Comparison of ENCODE assay signal across 15 cellular contexts in the genomic region with DNA sequence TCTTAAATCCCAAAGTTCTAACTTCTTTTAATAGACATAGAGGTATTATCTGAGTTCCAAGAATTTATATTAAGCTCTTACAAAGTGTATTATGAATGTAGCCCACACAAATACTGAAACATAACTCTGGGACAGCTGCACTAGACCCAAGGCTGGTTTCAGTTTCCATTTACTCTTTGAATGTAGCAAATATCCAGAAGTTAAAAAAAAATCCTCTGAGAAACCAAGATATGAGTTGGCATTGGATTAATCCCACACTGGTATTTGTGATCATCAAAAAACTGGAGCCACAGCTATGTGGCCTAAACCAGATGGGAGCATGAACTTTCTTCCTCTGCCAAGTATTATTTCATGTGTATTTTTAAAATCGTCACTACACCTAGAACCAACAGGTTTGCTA. TPM values are rescaled to one million over a fixed set of nuclear protein-coding genes. Genes with fewer than 3 reads are reported as not detected.
DNase-seq lines count a peak whose midpoint lies in the region; ATAC-seq and TF ChIP-seq lines count a peak whose summit lies in the region.
"Had no signal": no experiment of that assay in that cellular context is flagged by ENCODE, and none has a peak within 500 bp of the region (broad histone marks: within the 10 kb centered on the region; RNA-seq: fewer than 3 reads in every experiment).

No MANE protein-coding gene starts in this region.

- no peak for TF ChIP-seq CTCF in GM12864 (IDR thresholded peaks at IDR 0.05; ENCODE audit: low read depth, low read length, missing control alignments)

- ATAC-seq in GM19395 (IDR thresholded peaks at IDR 0.05; ENCODE audit: unreplicated experiment) (peak; percentile 81), HG02970 (IDR thresholded peaks at IDR 0.05; ENCODE audit: low FRiP score, unreplicated experiment) (peak; percentile 71), GM18520 (IDR thresholded peaks at IDR 0.05; ENCODE audit: unreplicated experiment) (no peak), HG02588 (IDR thresholded peaks at IDR 0.05; ENCODE audit: unreplicated experiment) (no peak)
- ATAC-seq: activated T-cell treated with anti-CD3 and anti-CD28 coated beads, Interleukin-2, amount 50 U/mL, for 72 hours had no signal

- peak overlapping the region; percentile 64 for H3K27ac ChIP-seq in SJCRH30
- H3K27ac ChIP-seq: epithelial cell of prostate, tibial artery, VCaP had no signal

- H3K36me3 ChIP-seq in SJCRH30 = no peaks in the 10 kb centered on the region
- H3K36me3 ChIP-seq: right atrium auricular region, tibial artery had no signal

- H3K9me3 ChIP-seq in SJCRH30 (replicated peaks) = no peaks in the 10 kb centered on the region
- H3K9me3 ChIP-seq: right atrium auricular region, tibial artery had no signal

- H3K4me3 ChIP-seq in GM12864 (ENCODE audit: low read depth, low read length) (no peak overlapping the region), SJCRH30 (no peak overlapping the region)
- H3K4me3 ChIP-seq: right atrium auricular region, tibial artery had no signal

- DNase-seq in GM12864 (ENCODE audit: low read depth) (peak; percentile 10), SJCRH30 (peak; percentile 42 to 78), C1 segment of cervical spinal cord (lab: John Stamatoyannopoulos, UW) (no peak)
- DNase-seq in activated naive CD4-positive, alpha-beta T cell treated with anti-CD3 and anti-CD28 coated beads, Interleukin-2, amount 50 U/mL, for 16 hours = no peak
- DNase-seq: activated T-cell treated with anti-CD3 and anti-CD28 coated beads, Interleukin-2, amount 50 U/mL, for 72 hours; NCI-H510A treated with DMSO at 0.1 percent for 48 hours; tibial artery had no signal

- peaks cover 47% of the 10 kb centered on the region for H3K4me1 ChIP-seq in SJCRH30
- H3K4me1 ChIP-seq: right atrium auricular region, tibial artery had no signal

- H3K27me3 ChIP-seq in SJCRH30 = no peaks in the 10 kb centered on the region
- H3K27me3 ChIP-seq: right atrium auricular region, tibial artery had no signal

RNA-seq across cellular contexts. Expression of a gene that starts 23.6 kb away (rescaled TPM):
- total RNA-seq in SJCRH30 (2014; rRNA removed; shearing (Covaris generic)) = 13.1 and 16.8 TPM in 2 replicates
- total RNA-seq: activated T-cell treated with anti-CD3 and anti-CD28 coated beads, Interleukin-2, amount 50 U/mL, for 72 hours; MCF 10A had no signal

RNA-seq across cellular contexts. Expression of a gene that starts 57.9 kb away (rescaled TPM):
- 14.0 and 14.6 TPM in 2 replicates for total RNA-seq in SJCRH30 (2014; rRNA removed; shearing (Covaris generic))

Comparison
In these comparisons a context has a peak if more than half of its experiments do, and no peak if none do; other contexts are left out.
1. DNase-seq: peak in GM12864 (single experiment) and SJCRH30 (2 of 2); none in activated naive CD4-positive, alpha-beta T cell treated with anti-CD3 and anti-CD28 coated beads, Interleukin-2, amount 50 U/mL, for 16 hours (single experiment) and C1 segment of cervical spinal cord (0 of 14).
2. ATAC-seq: peak in GM19395 (single experiment) and HG02970 (single experiment); none in GM18520 (single experiment) and HG02588 (single experiment).